18 cellular contexts compared by ENCODE assay signal in genomic region chr11:77320351-77320750, GRCh38. TPM values are rescaled to one million over a fixed set of nuclear protein-coding genes. Genes with fewer than 3 reads are reported as not detected.
DNase-seq lines count a peak whose midpoint lies in the region; ATAC-seq and TF ChIP-seq lines count a peak whose summit lies in the region.
"Had no signal": no experiment of that assay in that cellular context is flagged by ENCODE, and none has a peak within 500 bp of the region (broad histone marks: within the 10 kb centered on the region; RNA-seq: fewer than 3 reads in every experiment).

No MANE protein-coding gene starts in this region.

- in situ Hi-C loops in astrocyte of the spinal cord (cut with HindIII; ENCODE audit: low sequenced_read_pairs) = no loop called here

- ATAC-seq in HG02759 (IDR thresholded peaks at IDR 0.05; ENCODE audit: unreplicated experiment) = no peak
- no peak for ATAC-seq in HG02938 (IDR thresholded peaks at IDR 0.05; ENCODE audit: unreplicated experiment)
- ATAC-seq: A549; CD8-positive, alpha-beta T cell had no signal

- no peak overlapping the region for H3K4me3 ChIP-seq in astrocyte of the spinal cord (ENCODE audit: low read depth, low read length)
- H3K4me3 ChIP-seq: A549 had no signal

- peaks cover 3% of the 10 kb centered on the region for H3K27me3 Mint-ChIP-seq in progenitor cell of endocrine pancreas

- H3K27ac Mint-ChIP-seq in progenitor cell of endocrine pancreas = peak overlapping the region; percentile 35
- H3K27ac Mint-ChIP-seq: CD8-positive, alpha-beta T cell; HFFc6 had no signal

- H3K36me3 Mint-ChIP-seq in progenitor cell of endocrine pancreas (ENCODE audit: insufficient read depth) = peaks cover 10% of the 10 kb centered on the region

- TF ChIP-seq CTCF in astrocyte of the spinal cord (IDR thresholded peaks at IDR 0.05; ENCODE audit: low read depth, low read length) (no peak), progenitor cell of endocrine pancreas (IDR thresholded peaks at IDR 0.05; ENCODE audit: unreplicated experiment) (no peak)

- DNase-seq in LHCN-M2 (ENCODE audit: low read depth) = peak; percentile 44
- peak; percentile 10 for DNase-seq in astrocyte of the spinal cord (ENCODE audit: low read depth, low spot score)
- no peak for DNase-seq in progenitor cell of endocrine pancreas (ENCODE audit: low spot score, unreplicated experiment)
- no peak for DNase-seq in activated naive CD4-positive, alpha-beta T cell (lab: John Stamatoyannopoulos, UW)
- DNase-seq: CD8-positive, alpha-beta T cell; COR-L47; DMS153; DMS79 treated with DMSO at 0.1 percent for 48 hours; GDM1; HCEC 1CT; HFFc6 had no signal

- no peak overlapping the region for H3K4me3 Mint-ChIP-seq in progenitor cell of endocrine pancreas (ENCODE audit: low read depth)
- H3K4me3 Mint-ChIP-seq: CD14-positive monocyte; CD8-positive, alpha-beta T cell; HFFc6 had no signal

- no peaks in the 10 kb centered on the region for H3K9me3 Mint-ChIP-seq in progenitor cell of endocrine pancreas (ENCODE audit: low read depth)
- H3K9me3 Mint-ChIP-seq: CD8-positive, alpha-beta T cell; HFFc6 had no signal

- no peaks in the 10 kb centered on the region for H3K4me1 Mint-ChIP-seq in progenitor cell of endocrine pancreas (ENCODE audit: low read depth)
- H3K4me1 Mint-ChIP-seq: CD14-positive monocyte had no signal

RNA-seq across cellular contexts. Expression of gene GDPD4, which starts 18.9 kb away (rescaled TPM):
- total RNA-seq in LHCN-M2 (2014; rRNA removed) = not detected in 2 replicates
- polyA plus RNA-seq in LHCN-M2 (2012) = not detected
- total RNA-seq in progenitor cell of endocrine pancreas = not detected in 2 replicates
- total RNA-seq: CD8-positive, alpha-beta T cell; H4; HFFc6 had no signal
- polyA plus RNA-seq: A549, AG04450, BJ, CD14-positive monocyte had no signal

Comparison
In these comparisons a context has a peak if more than half of its experiments do, and no peak if none do; other contexts are left out.
1. DNase-seq: peak in LHCN-M2 (single experiment) and astrocyte of the spinal cord (single experiment); none in progenitor cell of endocrine pancreas (single experiment) and activated naive CD4-positive, alpha-beta T cell (0 of 4).